8 cellular contexts compared by ENCODE assay signal in the genomic region with DNA sequence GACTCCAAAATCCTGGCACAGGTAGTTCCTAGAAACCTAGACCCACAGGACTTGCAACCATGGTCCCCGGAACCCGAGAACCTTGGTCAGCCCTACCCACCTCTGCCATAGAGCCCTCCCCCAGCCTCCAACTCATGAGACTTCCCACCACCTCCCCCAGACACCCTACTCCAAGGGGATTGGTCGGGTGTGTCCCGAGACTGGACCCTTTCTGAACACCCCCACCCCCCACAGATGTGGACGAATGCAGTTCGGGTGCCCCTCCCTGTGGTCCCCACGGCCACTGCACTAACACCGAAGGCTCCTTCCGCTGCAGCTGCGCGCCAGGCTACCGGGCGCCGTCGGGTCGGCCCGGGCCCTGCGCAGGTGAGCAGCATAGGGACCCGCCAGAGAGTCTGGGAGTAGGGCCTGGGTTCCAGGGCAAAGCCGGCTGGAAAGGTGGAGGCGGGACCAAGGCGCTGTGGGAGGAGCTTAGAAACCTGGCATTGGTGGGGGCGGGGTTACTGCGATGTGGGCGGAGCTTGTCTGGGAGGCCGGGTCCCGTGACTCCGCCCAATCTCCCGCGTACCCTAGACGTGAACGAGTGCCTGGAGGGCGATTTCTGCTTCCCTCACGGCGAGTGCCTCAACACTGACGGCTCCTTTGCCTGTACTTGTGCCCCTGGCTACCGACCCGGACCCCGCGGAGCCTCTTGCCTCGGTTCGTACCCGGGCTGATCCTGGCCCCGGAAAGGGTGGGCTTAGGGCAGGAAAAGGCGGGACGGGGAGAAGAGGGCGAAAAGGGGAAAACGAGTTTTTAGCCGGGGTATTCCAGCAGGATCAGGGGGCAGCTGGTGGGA. TPM values are rescaled to one million over a fixed set of nuclear protein-coding genes. Genes with fewer than 3 reads are reported as not detected.
DNase-seq lines count a peak whose midpoint lies in the region; ATAC-seq and TF ChIP-seq lines count a peak whose summit lies in the region.

No MANE protein-coding gene starts in this region.

- H3K36me3 Mint-ChIP-seq in dendritic cell treated with granulocyte-macrophage colony-stimulating factor and Interleukin-4, amounts not matched to agents 40 ng/mL and 50 ng/mL, for 4 days (ENCODE audit: low read depth) = peaks cover 20% of the 10 kb centered on the region
- peaks cover 4 to 6% of the 10 kb centered on the region in 2 donors for H3K36me3 Mint-ChIP-seq in stimulated activated naive B cell treated with anti-CD40 and anti-IgM and Interleukin-4, amounts not matched to agents 10 μg/mL and 1 μg/mL and 100 μg/mL, for 72 hours

- no peaks in the 10 kb centered on the region for H3K36me3 ChIP-seq in ACC112 (ENCODE audit: insufficient read depth, low read length)

- H3K27ac ChIP-seq in ACC112 (ENCODE audit: low read depth, low read length) = peak overlapping the region; percentile 44; the same call in 1 of the 2 replicates

- no peaks in the 10 kb centered on the region for H3K9me3 Mint-ChIP-seq in dendritic cell treated with granulocyte-macrophage colony-stimulating factor and Interleukin-4, amounts not matched to agents 40 ng/mL and 50 ng/mL, for 4 days
- H3K9me3 Mint-ChIP-seq in stimulated activated naive B cell treated with anti-CD40 and anti-IgM and Interleukin-4, amounts not matched to agents 10 μg/mL and 1 μg/mL and 100 μg/mL, for 72 hours = no peaks in the 10 kb centered on the region

- H3K27me3 ChIP-seq in ACC112 (ENCODE audit: insufficient read depth, low read length) = no peaks in the 10 kb centered on the region

- intact Hi-C loops in dendritic cell treated with granulocyte-macrophage colony-stimulating factor and Interleukin-4, amounts not matched to agents 40 ng/mL and 50 ng/mL, for 4 days (cut with micrococcal nuclease) = loop anchor here (1.0 to 5.0 kb wide), 2 partner anchors 9 to 41 kb away; no protein-coding TSS in a partner anchor

- H3K4me3 ChIP-seq in ACC112 (ENCODE audit: low read depth, low read length) (peak overlapping the region; percentile 93), WI38 (ENCODE audit: low read depth, low read length) (peak overlapping the region; percentile 82)

- H3K4me1 Mint-ChIP-seq in dendritic cell treated with granulocyte-macrophage colony-stimulating factor and Interleukin-4, amounts not matched to agents 40 ng/mL and 50 ng/mL, for 4 days (ENCODE audit: low read depth) = peaks cover 65% of the 10 kb centered on the region
- H3K4me1 Mint-ChIP-seq in stimulated activated naive B cell treated with anti-CD40 and anti-IgM and Interleukin-4, amounts not matched to agents 10 μg/mL and 1 μg/mL and 100 μg/mL, for 72 hours = peaks cover 37 to 49% of the 10 kb centered on the region in 2 donors

- POLR2A ChIA-PET in HEK293T (lab: Yijun Ruan, JAX) = no interaction called here

- peak overlapping the region; percentile 85 for H3K27ac Mint-ChIP-seq in dendritic cell treated with granulocyte-macrophage colony-stimulating factor and Interleukin-4, amounts not matched to agents 40 ng/mL and 50 ng/mL, for 4 days
- peak overlapping the region; percentile 97 for H3K27ac Mint-ChIP-seq in stimulated activated naive B cell treated with anti-CD40 and anti-IgM and Interleukin-4, amounts not matched to agents 10 μg/mL and 1 μg/mL and 100 μg/mL, for 72 hours

- TF ChIP-seq CTCF in WI38 (IDR thresholded peaks at IDR 0.05; ENCODE audit: low read depth, low read length) = no peak

- ATAC-seq in stimulated activated naive B cell treated with anti-CD40 and anti-IgM and Interleukin-4, amounts not matched to agents 10 μg/mL and 1 μg/mL and 100 μg/mL, for 72 hours (replicated peaks) = peak; percentile 20 to 28

- H2AFZ ChIP-seq in ACC112 (ENCODE audit: low read length, unreplicated experiment) = peak overlapping the region; percentile 53

- no peaks in the 10 kb centered on the region for H3K4me1 ChIP-seq in ACC112 (ENCODE audit: control insufficient read depth, insufficient read depth, low read length, unreplicated experiment)

- H3K79me2 ChIP-seq in ACC112 (ENCODE audit: control insufficient read depth, insufficient read depth, low read length, unreplicated experiment) = no peaks in the 10 kb centered on the region

- DNase-seq in HEK293T (ENCODE audit: extremely low spot score) (peak; percentile 89), mucosa of gallbladder (ENCODE audit: low spot score) (peak; percentile 59), pons (ENCODE audit: low spot score) (no peak), inferior parietal cortex (ENCODE audit: extremely low spot score) (no peak)
- DNase-seq in stimulated activated naive B cell treated with anti-CD40 and anti-IgM and Interleukin-4, amounts not matched to agents 10 μg/mL and 1 μg/mL and 100 μg/mL, for 72 hours = peak; percentile 70

- CTCF ChIA-PET in HEK293T (lab: Yijun Ruan, JAX) = no interaction called here

- H3K4me3 Mint-ChIP-seq in dendritic cell treated with granulocyte-macrophage colony-stimulating factor and Interleukin-4, amounts not matched to agents 40 ng/mL and 50 ng/mL, for 4 days = peak overlapping the region; percentile 85
- H3K4me3 Mint-ChIP-seq in stimulated activated naive B cell treated with anti-CD40 and anti-IgM and Interleukin-4, amounts not matched to agents 10 μg/mL and 1 μg/mL and 100 μg/mL, for 72 hours = peak overlapping the region; percentile 89 to 93

- peaks cover 47% of the 10 kb centered on the region for H3K27me3 Mint-ChIP-seq in dendritic cell treated with granulocyte-macrophage colony-stimulating factor and Interleukin-4, amounts not matched to agents 40 ng/mL and 50 ng/mL, for 4 days
- peaks cover 0 to 2% of the 10 kb centered on the region in 2 donors for H3K27me3 Mint-ChIP-seq in stimulated activated naive B cell treated with anti-CD40 and anti-IgM and Interleukin-4, amounts not matched to agents 10 μg/mL and 1 μg/mL and 100 μg/mL, for 72 hours

TF ChIP-seq in HEK293T, 16 proteins besides CTCF, POLR2A, EP300 and RAD21:
- no peak for TF ChIP-seq LEF1 (IDR thresholded peaks at IDR 0.05; ENCODE audit: borderline replicate concordance)
- TF ChIP-seq, protein P1, sequence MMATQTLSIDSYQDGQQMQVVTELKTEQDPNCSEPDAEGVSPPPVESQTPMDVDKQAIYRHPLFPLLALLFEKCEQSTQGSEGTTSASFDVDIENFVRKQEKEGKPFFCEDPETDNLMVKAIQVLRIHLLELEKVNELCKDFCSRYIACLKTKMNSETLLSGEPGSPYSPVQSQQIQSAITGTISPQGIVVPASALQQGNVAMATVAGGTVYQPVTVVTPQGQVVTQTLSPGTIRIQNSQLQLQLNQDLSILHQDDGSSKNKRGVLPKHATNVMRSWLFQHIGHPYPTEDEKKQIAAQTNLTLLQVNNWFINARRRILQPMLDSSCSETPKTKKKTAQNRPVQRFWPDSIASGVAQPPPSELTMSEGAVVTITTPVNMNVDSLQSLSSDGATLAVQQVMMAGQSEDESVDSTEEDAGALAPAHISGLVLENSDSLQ (IDR thresholded peaks at IDR 0.05) = no peak
- TF ChIP-seq BHLHE40 (IDR thresholded peaks at IDR 0.05; ENCODE audit: borderline replicate concordance) = no peak
- no peak for TF ChIP-seq FOXA1 (IDR thresholded peaks at IDR 0.05)
- peak; percentile 55; the same call in 1 of the 2 replicates for TF ChIP-seq SP1 (IDR thresholded peaks at IDR 0.05)
TF ChIP-seq in HEK293T: peak in this region for 1.

RNA-seq across cellular contexts. Expression of a gene that starts 11.9 kb away (rescaled TPM):
- 225 TPM for total RNA-seq in mucosa of gallbladder

RNA-seq across cellular contexts. Expression of a gene that starts 36.4 kb away (rescaled TPM):
- total RNA-seq in mucosa of gallbladder = 80.9 TPM

Comparison
In these comparisons a context has a peak if more than half of its experiments do, and no peak if none do; other contexts are left out.
1. DNase-seq: peak in HEK293T (single experiment), mucosa of gallbladder (single experiment) and stimulated activated naive B cell treated with anti-CD40 and anti-IgM and Interleukin-4, amounts not matched to agents 10 μg/mL and 1 μg/mL and 100 μg/mL, for 72 hours (single experiment); none in pons (single experiment) and inferior parietal cortex (single experiment).